12 cellular contexts compared by ENCODE assay signal in the genomic region with DNA sequence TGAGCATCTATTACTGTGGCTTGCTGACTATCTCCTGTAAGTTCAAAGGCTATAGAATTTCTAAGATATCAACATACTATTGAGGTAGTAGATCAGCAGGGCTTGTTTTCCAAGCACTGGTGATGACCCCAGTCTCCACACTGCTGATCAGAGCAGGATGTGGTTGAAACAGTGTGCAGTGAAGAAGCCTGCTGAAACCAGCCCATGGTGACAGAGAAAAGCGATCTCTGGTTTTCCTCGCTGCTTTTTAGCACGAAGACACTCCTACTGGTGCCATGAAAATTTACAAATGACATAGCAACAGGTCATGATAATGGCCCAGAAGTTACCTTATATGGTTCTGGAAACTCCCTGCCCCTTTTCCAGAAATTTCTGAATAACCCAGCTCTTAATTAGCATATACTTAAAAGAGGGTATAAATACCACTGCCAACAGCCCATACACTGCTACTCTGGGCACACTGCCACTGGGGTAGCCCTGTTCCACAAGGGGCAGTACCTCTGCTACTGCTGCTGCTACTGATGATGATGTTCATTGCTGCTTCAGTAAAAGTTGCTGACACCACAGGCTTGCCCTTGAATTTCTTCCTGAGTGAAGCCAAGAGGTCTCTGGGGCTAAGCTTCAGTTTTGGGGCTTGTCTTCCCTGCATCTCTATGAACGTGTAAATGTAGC.
DNase-seq lines count a peak whose midpoint lies in the region; ATAC-seq, FAIRE-seq and TF ChIP-seq lines count a peak whose summit lies in the region.
"Had no signal": no experiment of that assay in that cellular context is flagged by ENCODE, and none has a peak within 500 bp of the region (broad histone marks: within the 10 kb centered on the region; RNA-seq: fewer than 3 reads in every experiment).

No MANE protein-coding gene starts in this region.

- peaks cover 4% of the 10 kb centered on the region; the same call in 1 of the 2 replicates for H3K9me3 ChIP-seq in Loucy (ENCODE audit: insufficient read depth, low read depth, low read length)
- H3K9me3 ChIP-seq in H1 (ENCODE audit: insufficient read depth in 2 of 2, low read depth in 1 of 2, low read length in 1 of 2): no peaks in the 10 kb centered on the region
- H3K9me3 ChIP-seq: adrenal gland had no signal

- H3K27me3 Mint-ChIP-seq in activated CD4-positive, alpha-beta T cell treated with anti-CD3 and anti-CD28 coated beads, Interleukin-2, amount 10 ng/mL, durations not matched to agents 7 days and 5 days: no peaks in the 10 kb centered on the region
- no peaks in the 10 kb centered on the region for H3K27me3 Mint-ChIP-seq in activated CD4-positive, alpha-beta memory T cell treated with anti-CD3 and anti-CD28 coated beads for 36 hours
- no peaks in the 10 kb centered on the region for H3K27me3 Mint-ChIP-seq in osteocyte (ENCODE audit: unreplicated experiment)

- no peak for FAIRE-seq in H1 (lab: Jason Lieb, UNC)

- TF ChIP-seq CTCF in Loucy (conservative IDR thresholded peaks at IDR 0.05; ENCODE audit: low read length) (peak; percentile 49), H1 (IDR thresholded peaks at IDR 0.05; ENCODE audit: control extremely low read depth in 1 of 3, insufficient read depth in 1 of 3, low read depth in 1 of 3, low read length in 3 of 3) (peak in 2 of 3 experiments; percentile 2 to 10; a peak in 1 of 4 replicates), osteocyte (IDR thresholded peaks at IDR 0.05) (no peak)

- H4K5ac ChIP-seq in H1 (ENCODE audit: insufficient read length, low read depth, low read length): no peak overlapping the region

- no peaks in the 10 kb centered on the region for H3K23me2 ChIP-seq in H1 (ENCODE audit: low read depth, low read length)

- H2BK15ac ChIP-seq in H1 (ENCODE audit: low read length): no peak overlapping the region

- no peak overlapping the region for H3K14ac ChIP-seq in H1 (ENCODE audit: insufficient read length)

- no peak overlapping the region for H2BK20ac ChIP-seq in H1 (ENCODE audit: low read length)

- TF ChIP-seq POLR2A in H1 (IDR thresholded peaks at IDR 0.05; ENCODE audit: control extremely low read depth in 1 of 2, low read depth in 2 of 2, low read length in 2 of 2): no peak

- H3K4ac ChIP-seq in H1 (replicated peaks; ENCODE audit: insufficient read length, low read depth, low read length): no peak overlapping the region

- TF ChIP-seq EP300 in H1 (IDR thresholded peaks at IDR 0.05; ENCODE audit: borderline replicate concordance in 1 of 2, low read depth in 2 of 2, low read length in 2 of 2): no peak

- H3K4me3 ChIP-seq in Loucy (ENCODE audit: low read length, poor library complexity, severe bottlenecking) (peak overlapping the region; percentile 15), H1 (ENCODE audit: extremely low read depth in 1 of 4, insufficient read depth in 2 of 4, low read depth in 3 of 4, low read length in 4 of 4) (no peak overlapping the region)
- H3K4me3 ChIP-seq: adrenal gland, stomach had no signal

- intact Hi-C loops in activated CD4-positive, alpha-beta memory T cell treated with anti-CD3 and anti-CD28 coated beads for 36 hours (cut with micrococcal nuclease): no loop called here

- no peak overlapping the region for H3K4me3 Mint-ChIP-seq in activated CD4-positive, alpha-beta T cell treated with anti-CD3 and anti-CD28 coated beads, Interleukin-2, amount 10 ng/mL, durations not matched to agents 7 days and 5 days
- H3K4me3 Mint-ChIP-seq in activated CD4-positive, alpha-beta memory T cell treated with anti-CD3 and anti-CD28 coated beads for 36 hours: no peak overlapping the region
- H3K4me3 Mint-ChIP-seq in osteocyte (ENCODE audit: unreplicated experiment): no peak overlapping the region

- POLR2A ChIA-PET in H1 (lab: Charles Lee; ENCODE audit: partially characterized antibody): no interaction called here
- POLR2A ChIA-PET in activated CD4-positive, alpha-beta T cell treated with anti-CD3 and anti-CD28 coated beads, Interleukin-2, amount 10 ng/mL, durations not matched to agents 7 days and 5 days (lab: Charles Lee): no interaction called here
- POLR2A ChIA-PET in activated CD4-positive, alpha-beta memory T cell treated with anti-CD3 and anti-CD28 coated beads for 36 hours (lab: Charles Lee): no interaction called here

- no peak overlapping the region for H2AK5ac ChIP-seq in H1 (ENCODE audit: low read depth, low read length)

- H3K4me2 ChIP-seq in Loucy (ENCODE audit: low read depth, low read length, poor library complexity, severe bottlenecking): peak overlapping the region; percentile 49
- no peak overlapping the region for H3K4me2 ChIP-seq in H1 (ENCODE audit: insufficient read depth in 1 of 2, low read depth in 2 of 2, low read length in 2 of 2)

- no peak; a peak in 1 of 4 replicates for TF ChIP-seq RAD21 in H1 (IDR thresholded peaks at IDR 0.05 in 1 of 2, conservative IDR thresholded peaks at IDR 0.05 in 1 of 2; ENCODE audit: low read depth in 2 of 2, low read length in 2 of 2)

- no peak overlapping the region for H3K56ac ChIP-seq in H1 (replicated peaks; ENCODE audit: insufficient read length, low read depth, low read length)

- H4K20me1 ChIP-seq in Loucy (ENCODE audit: insufficient read depth, low read length, poor library complexity, severe bottlenecking) (no peaks in the 10 kb centered on the region), H1 (replicated peaks in 1 of 2; ENCODE audit: control insufficient read depth in 1 of 2, insufficient read depth in 2 of 2, low read length in 2 of 2) (no peaks in the 10 kb centered on the region)

- no peak overlapping the region for H3K27ac ChIP-seq in H1 (ENCODE audit: low read depth, low read length)
- H3K27ac ChIP-seq: adrenal gland, C4-2B, stomach had no signal

- CTCF ChIA-PET in H1 (lab: Charles Lee; ENCODE audit: partially characterized antibody): no interaction called here
- CTCF ChIA-PET in activated CD4-positive, alpha-beta T cell treated with anti-CD3 and anti-CD28 coated beads, Interleukin-2, amount 10 ng/mL, durations not matched to agents 7 days and 5 days (lab: Charles Lee): no interaction called here
- CTCF ChIA-PET in activated CD4-positive, alpha-beta memory T cell treated with anti-CD3 and anti-CD28 coated beads for 36 hours (lab: Charles Lee): no interaction called here

- no peak overlapping the region for H3K23ac ChIP-seq in H1 (ENCODE audit: insufficient read length)

- H3K18ac ChIP-seq in H1 (ENCODE audit: extremely low read depth, low read length): no peak overlapping the region

- H3K9ac ChIP-seq in Loucy (ENCODE audit: low read depth, low read length, poor library complexity, severe bottlenecking): peak overlapping the region; percentile 12
- no peak overlapping the region for H3K9ac ChIP-seq in H1 (replicated peaks in 1 of 4; ENCODE audit: extremely low read depth in 1 of 4, low read depth in 3 of 4, low read length in 3 of 4)

- DNase-seq in H4 (ENCODE audit: low spot score): peak; percentile 24
- DNase-seq in H1 (ENCODE audit: low read depth in 1 of 2, low spot score in 2 of 2): no peak
- DNase-seq in activated CD4-positive, alpha-beta T cell treated with anti-CD3 and anti-CD28 coated beads, Interleukin-2, amount 10 ng/mL, durations not matched to agents 7 days and 5 days: no peak
- no peak for DNase-seq in activated CD4-positive, alpha-beta memory T cell treated with anti-CD3 and anti-CD28 coated beads for 36 hours
- no peak for DNase-seq in cerebellar cortex (ENCODE audit: low spot score)
- DNase-seq in osteocyte (ENCODE audit: extremely low spot score, unreplicated experiment): no peak
- DNase-seq: adrenal gland, NCI-H1436 treated with DMSO at 0.1 percent for 48 hours, stomach had no signal

- no peak overlapping the region for H2BK120ac ChIP-seq in H1 (replicated peaks; ENCODE audit: low read depth, low read length)

- WGBS in H1 (ENCODE audit: extremely low coverage in 1 of 2, insufficient coverage in 1 of 2, insufficient read length in 1 of 2, insufficient replicate concordance in 2 of 2, low coverage in 1 of 2, low lambda C conversion rate in 2 of 2, missing lambda C conversion rate in 1 of 2), 2 experiments: 77% methylated on average over 4 of the region's 4 CpGs; no CpG with 5 or more reads in 1 of the 2 experiments

- H3K79me2 ChIP-seq in Loucy (ENCODE audit: insufficient read depth, low read length) (no peaks in the 10 kb centered on the region), H1 (ENCODE audit: control insufficient read depth in 1 of 2, insufficient read depth in 2 of 2, low read length in 2 of 2) (no peaks in the 10 kb centered on the region)

- no peak overlapping the region for H3K27ac Mint-ChIP-seq in activated CD4-positive, alpha-beta T cell treated with anti-CD3 and anti-CD28 coated beads, Interleukin-2, amount 10 ng/mL, durations not matched to agents 7 days and 5 days
- no peak overlapping the region for H3K27ac Mint-ChIP-seq in activated CD4-positive, alpha-beta memory T cell treated with anti-CD3 and anti-CD28 coated beads for 36 hours
- H3K27ac Mint-ChIP-seq in osteocyte (ENCODE audit: unreplicated experiment): no peak overlapping the region

- no peaks in the 10 kb centered on the region for H3K9me2 ChIP-seq in Loucy (replicated peaks; ENCODE audit: low read depth, low read length)

- ATAC-seq in GM18520 (IDR thresholded peaks at IDR 0.05; ENCODE audit: unreplicated experiment): peak; percentile 58

- H3K4me1 ChIP-seq in Loucy (ENCODE audit: insufficient read depth, low read length, poor library complexity, severe bottlenecking) (peaks cover 14% of the 10 kb centered on the region), H1 (replicated peaks in 1 of 4; ENCODE audit: control insufficient read depth in 3 of 4, insufficient read depth in 4 of 4, low read length in 3 of 4) (no peaks in the 10 kb centered on the region)
- H3K4me1 ChIP-seq: adrenal gland, stomach had no signal

- no peak overlapping the region for H4K91ac ChIP-seq in H1 (replicated peaks; ENCODE audit: insufficient read length, low read length)

- H2AFZ ChIP-seq in Loucy (ENCODE audit: low read length) (peak overlapping the region; percentile 78), H1 (ENCODE audit: low read length) (no peak overlapping the region; the same call in 1 of the 2 replicates)

- H4K8ac ChIP-seq in H1 (ENCODE audit: extremely low read depth, insufficient read depth, low read length): no peak overlapping the region

- no peaks in the 10 kb centered on the region for H3K79me1 ChIP-seq in H1 (ENCODE audit: low read depth, low read length)

- H3K36me3 ChIP-seq in Loucy (ENCODE audit: insufficient read depth, low read length) (no peaks in the 10 kb centered on the region), H1 (ENCODE audit: control insufficient read depth in 2 of 4, insufficient read depth in 4 of 4, low read length in 3 of 4) (no peaks in the 10 kb centered on the region)
- H3K36me3 ChIP-seq: adrenal gland, stomach had no signal

- no peaks in the 10 kb centered on the region for H3K9me3 Mint-ChIP-seq in activated CD4-positive, alpha-beta T cell treated with anti-CD3 and anti-CD28 coated beads, Interleukin-2, amount 10 ng/mL, durations not matched to agents 7 days and 5 days
- peaks cover 19% of the 10 kb centered on the region for H3K9me3 Mint-ChIP-seq in activated CD4-positive, alpha-beta memory T cell treated with anti-CD3 and anti-CD28 coated beads for 36 hours
- no peaks in the 10 kb centered on the region for H3K9me3 Mint-ChIP-seq in osteocyte (ENCODE audit: unreplicated experiment)

- no peaks in the 10 kb centered on the region for H3F3A ChIP-seq in Loucy (ENCODE audit: low read depth)

- no peak overlapping the region for H2BK5ac ChIP-seq in H1 (ENCODE audit: low read depth, low read length)

- H3K4me1 Mint-ChIP-seq in activated CD4-positive, alpha-beta T cell treated with anti-CD3 and anti-CD28 coated beads, Interleukin-2, amount 10 ng/mL, durations not matched to agents 7 days and 5 days: no peaks in the 10 kb centered on the region
- no peaks in the 10 kb centered on the region for H3K4me1 Mint-ChIP-seq in activated CD4-positive, alpha-beta memory T cell treated with anti-CD3 and anti-CD28 coated beads for 36 hours (ENCODE audit: low read depth)
- no peaks in the 10 kb centered on the region for H3K4me1 Mint-ChIP-seq in osteocyte (ENCODE audit: unreplicated experiment)

- H3K36me3 Mint-ChIP-seq in activated CD4-positive, alpha-beta T cell treated with anti-CD3 and anti-CD28 coated beads, Interleukin-2, amount 10 ng/mL, durations not matched to agents 7 days and 5 days (ENCODE audit: low read depth): no peaks in the 10 kb centered on the region
- H3K36me3 Mint-ChIP-seq in activated CD4-positive, alpha-beta memory T cell treated with anti-CD3 and anti-CD28 coated beads for 36 hours: no peaks in the 10 kb centered on the region
- no peaks in the 10 kb centered on the region for H3K36me3 Mint-ChIP-seq in osteocyte (ENCODE audit: unreplicated experiment)

- no peaks in the 10 kb centered on the region for H3K27me3 ChIP-seq in Loucy (ENCODE audit: insufficient read depth, low read length, poor library complexity, severe bottlenecking)
- no peaks in the 10 kb centered on the region for H3K27me3 ChIP-seq in H1 (replicated peaks in 1 of 4; ENCODE audit: control insufficient read depth in 3 of 4, extremely low read depth in 1 of 4, insufficient read depth in 3 of 4, low read length in 3 of 4)
- H3K27me3 ChIP-seq: adrenal gland, stomach had no signal

- H2BK12ac ChIP-seq in H1 (ENCODE audit: low read depth, low read length): no peak overlapping the region
